Comparison of ENCODE assay signal across 24 cellular contexts in the genomic region with DNA sequence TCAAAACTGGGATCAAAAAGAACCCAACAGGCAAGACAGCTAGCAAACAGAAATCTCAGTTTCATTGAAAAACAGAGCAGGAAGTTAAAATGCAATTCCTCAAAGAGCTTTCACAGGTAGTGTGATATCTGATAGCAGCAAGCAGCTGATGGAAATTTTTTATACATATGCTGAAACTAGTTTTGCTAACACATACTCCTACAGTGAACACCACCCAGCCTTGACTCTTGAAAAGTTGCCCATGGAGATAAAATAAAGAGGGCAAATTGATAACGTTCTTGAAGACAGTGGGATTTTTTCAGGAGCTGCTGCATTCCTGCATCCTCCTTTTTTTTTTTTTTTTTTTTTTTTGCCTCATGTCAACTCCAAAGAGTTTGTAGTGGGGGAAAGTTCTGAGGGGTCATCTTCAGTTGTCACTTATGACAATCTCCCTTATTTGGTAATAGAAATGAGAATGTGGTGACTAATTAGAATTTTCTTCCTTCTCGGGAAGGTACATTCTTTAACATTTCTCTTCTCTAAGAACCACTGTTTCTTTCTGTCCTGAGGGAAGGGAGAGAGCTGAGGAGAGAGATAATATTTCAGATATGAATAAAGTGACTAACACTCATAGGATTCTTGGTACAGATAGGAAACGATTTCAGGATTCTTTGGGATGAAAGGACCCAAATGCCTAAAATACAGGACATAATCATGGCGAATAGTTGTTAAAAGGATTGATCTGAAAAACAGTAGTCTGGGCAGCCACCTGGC. TPM values are rescaled to one million over a fixed set of nuclear protein-coding genes. Genes with fewer than 3 reads are reported as not detected.
DNase-seq lines count a peak whose midpoint lies in the region; ATAC-seq and TF ChIP-seq lines count a peak whose summit lies in the region.
"Had no signal": no experiment of that assay in that cellular context is flagged by ENCODE, and none has a peak within 500 bp of the region (broad histone marks: within the 10 kb centered on the region; RNA-seq: fewer than 3 reads in every experiment).

No MANE protein-coding gene starts in this region.

- peak overlapping the region; percentile 71 for H3K27ac Mint-ChIP-seq in type B pancreatic cell
- H3K27ac Mint-ChIP-seq: activated CD4-positive, alpha-beta T cell treated with anti-CD3 and anti-CD28 coated beads, Interleukin-2, amount 10 ng/mL, durations not matched to agents 24 days and 14 days; activated naive CD4-positive, alpha-beta T cell treated with anti-CD3 and anti-CD28 coated beads, Interleukin-2, amount 50 U/mL, for 24 hours; CD4-positive, alpha-beta memory T cell; effector memory CD8-positive, alpha-beta T cell; natural killer cell; T-helper 1 cell treated with Interleukin-12 subunit alpha and Interleukin-12 subunit beta and Interleukin-4 antibody, amounts not matched to agents 30 μg/mL and 1 μg/mL, for 36 hours had no signal

- H3K9me3 ChIP-seq in HEK293 (ENCODE audit: control insufficient read depth, insufficient read depth, low read depth, low read length) = no peaks in the 10 kb centered on the region
- H3K9me3 ChIP-seq: esophagus squamous epithelium, vagina had no signal

- ATAC-seq in foreskin keratinocyte (peak; percentile 66), left ventricle myocardium superior (no peak)
- ATAC-seq: effector memory CD8-positive, alpha-beta T cell; natural killer cell; sciatic nerve had no signal

- POLR2A ChIA-PET in HEK293 (lab: Yijun Ruan, JAX) = interaction anchor here (1.3 to 1.4 kb wide), 2 partner anchors 12 to 19 kb away, joined by 3 read pairs; no protein-coding TSS in a partner anchor

- no peak overlapping the region for H3K4me3 ChIP-seq in HEK293 (ENCODE audit: low read depth, low read length)
- H3K4me3 ChIP-seq: esophagus squamous epithelium, vagina had no signal

- TF ChIP-seq CTCF in HEK293 (tag by site-specific recombination; IDR thresholded peaks at IDR 0.05) = no peak
- TF ChIP-seq CTCF in foreskin keratinocyte (conservative IDR thresholded peaks at IDR 0.05) = no peak
- no peak for TF ChIP-seq CTCF in type B pancreatic cell (conservative IDR thresholded peaks at IDR 0.05)

- peak overlapping the region; percentile 11 for H3K4me3 Mint-ChIP-seq in type B pancreatic cell
- H3K4me3 Mint-ChIP-seq: activated CD4-positive, alpha-beta T cell treated with anti-CD3 and anti-CD28 coated beads, Interleukin-2, amount 10 ng/mL, durations not matched to agents 24 days and 14 days; activated naive CD4-positive, alpha-beta T cell treated with anti-CD3 and anti-CD28 coated beads, Interleukin-2, amount 50 U/mL, for 24 hours; CD4-positive, alpha-beta memory T cell; effector memory CD8-positive, alpha-beta T cell; natural killer cell; T-helper 1 cell treated with Interleukin-12 subunit alpha and Interleukin-12 subunit beta and Interleukin-4 antibody, amounts not matched to agents 30 μg/mL and 1 μg/mL, for 36 hours had no signal

- no peaks in the 10 kb centered on the region for H3K36me3 Mint-ChIP-seq in type B pancreatic cell
- H3K36me3 Mint-ChIP-seq: activated naive CD4-positive, alpha-beta T cell treated with anti-CD3 and anti-CD28 coated beads, Interleukin-2, amount 50 U/mL, for 24 hours; CD4-positive, alpha-beta memory T cell; natural killer cell had no signal

- H3K9me3 Mint-ChIP-seq in type B pancreatic cell = no peaks in the 10 kb centered on the region
- H3K9me3 Mint-ChIP-seq: activated CD4-positive, alpha-beta T cell treated with anti-CD3 and anti-CD28 coated beads, Interleukin-2, amount 10 ng/mL, durations not matched to agents 24 days and 14 days; activated naive CD4-positive, alpha-beta T cell treated with anti-CD3 and anti-CD28 coated beads, Interleukin-2, amount 50 U/mL, for 24 hours; effector memory CD8-positive, alpha-beta T cell; natural killer cell; T-helper 1 cell treated with Interleukin-12 subunit alpha and Interleukin-12 subunit beta and Interleukin-4 antibody, amounts not matched to agents 30 μg/mL and 1 μg/mL, for 36 hours had no signal

- no peaks in the 10 kb centered on the region for H3K4me1 ChIP-seq in HEK293 (ENCODE audit: control insufficient read depth, insufficient read depth, low read length)
- H3K4me1 ChIP-seq in foreskin keratinocyte = peaks cover 33% of the 10 kb centered on the region
- H3K4me1 ChIP-seq: esophagus squamous epithelium, parathyroid adenoma, vagina had no signal

- H3K27me3 Mint-ChIP-seq in type B pancreatic cell = no peaks in the 10 kb centered on the region
- H3K27me3 Mint-ChIP-seq: CD4-positive, alpha-beta memory T cell; effector memory CD8-positive, alpha-beta T cell had no signal

- intact Hi-C loops in left ventricle myocardium superior (cut with micrococcal nuclease) = no loop called here

- H3K27ac ChIP-seq in HEK293 (ENCODE audit: extremely low read depth, low read depth, low read length) = no peak overlapping the region
- peak overlapping the region; percentile 54 for H3K27ac ChIP-seq in foreskin keratinocyte
- H3K27ac ChIP-seq: esophagus squamous epithelium, parathyroid adenoma, vagina had no signal

- no peaks in the 10 kb centered on the region for H3K27me3 ChIP-seq in foreskin keratinocyte
- H3K27me3 ChIP-seq: esophagus squamous epithelium, vagina had no signal

- in situ Hi-C loops in SK-MEL-5 (cut with HindIII; ENCODE audit: low pct_unique_long_range_greater_than_20kb, low sequenced_read_pairs) = no loop called here

- CTCF ChIA-PET in HEK293 (lab: Yijun Ruan, JAX) = no interaction called here

- DNase-seq in SK-MEL-5 (ENCODE audit: low read depth, low spot score) (peak; percentile 30), foreskin keratinocyte (peak in 1 of 2 donors; percentile 75), type B pancreatic cell (ENCODE audit: extremely low spot score, unreplicated experiment) (no peak), NCI-H187 (lab: John Stamatoyannopoulos, UW) (no peak), left ventricle myocardium superior (no peak)
- DNase-seq in stimulated activated CD4-positive, alpha-beta T cell treated with anti-CD3 and anti-CD28 coated beads, Interleukin-4, amount 100 ng/mL, for 4 hours = no peak
- DNase-seq: activated CD4-positive, alpha-beta T cell treated with anti-CD3 and anti-CD28 coated beads, Interleukin-2, amount 10 ng/mL, durations not matched to agents 24 days and 14 days; CD4-positive, alpha-beta memory T cell; DMS79; effector memory CD8-positive, alpha-beta T cell; esophagus squamous epithelium; Karpas-422; natural killer cell; NCI-H1048; NCI-H2029 treated with DMSO at 0.1 percent for 48 hours; NCI-H345; NCI-H82; stimulated activated CD4-positive, alpha-beta T cell treated with anti-CD3 and anti-CD28 coated beads, Interleukin-15, amount 100 ng/mL, for 24 hours had no signal

- peaks cover 31% of the 10 kb centered on the region for H3K4me1 Mint-ChIP-seq in type B pancreatic cell (ENCODE audit: unreplicated experiment)
- H3K4me1 Mint-ChIP-seq: activated CD4-positive, alpha-beta T cell treated with anti-CD3 and anti-CD28 coated beads, Interleukin-2, amount 10 ng/mL, durations not matched to agents 24 days and 14 days; activated naive CD4-positive, alpha-beta T cell treated with anti-CD3 and anti-CD28 coated beads, Interleukin-2, amount 50 U/mL, for 24 hours; CD4-positive, alpha-beta memory T cell; natural killer cell had no signal

- H3K36me3 ChIP-seq in HEK293 (ENCODE audit: control insufficient read depth in 2 of 2, insufficient read depth in 1 of 2, low read length in 2 of 2) = no peaks in the 10 kb centered on the region
- H3K36me3 ChIP-seq: vagina had no signal

TF ChIP-seq in HEK293, 187 proteins besides CTCF, POLR2A, EP300 and RAD21:
- TF ChIP-seq, protein P1, sequence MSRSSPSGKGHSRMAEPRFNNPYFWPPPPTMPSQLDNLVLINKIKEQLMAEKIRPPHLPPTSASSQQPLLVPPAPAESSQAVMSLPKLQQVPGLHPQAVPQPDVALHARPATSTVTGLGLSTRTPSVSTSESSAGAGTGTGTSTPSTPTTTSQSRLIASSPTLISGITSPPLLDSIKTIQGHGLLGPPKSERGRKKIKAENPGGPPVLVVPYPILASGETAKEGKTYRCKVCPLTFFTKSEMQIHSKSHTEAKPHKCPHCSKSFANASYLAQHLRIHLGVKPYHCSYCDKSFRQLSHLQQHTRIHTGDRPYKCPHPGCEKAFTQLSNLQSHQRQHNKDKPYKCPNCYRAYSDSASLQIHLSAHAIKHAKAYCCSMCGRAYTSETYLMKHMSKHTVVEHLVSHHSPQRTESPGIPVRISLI (tag by site-specific recombination; IDR thresholded peaks at IDR 0.05) = peak; percentile 67; the same call in 1 of the 2 replicates
- TF ChIP-seq, protein P2, sequence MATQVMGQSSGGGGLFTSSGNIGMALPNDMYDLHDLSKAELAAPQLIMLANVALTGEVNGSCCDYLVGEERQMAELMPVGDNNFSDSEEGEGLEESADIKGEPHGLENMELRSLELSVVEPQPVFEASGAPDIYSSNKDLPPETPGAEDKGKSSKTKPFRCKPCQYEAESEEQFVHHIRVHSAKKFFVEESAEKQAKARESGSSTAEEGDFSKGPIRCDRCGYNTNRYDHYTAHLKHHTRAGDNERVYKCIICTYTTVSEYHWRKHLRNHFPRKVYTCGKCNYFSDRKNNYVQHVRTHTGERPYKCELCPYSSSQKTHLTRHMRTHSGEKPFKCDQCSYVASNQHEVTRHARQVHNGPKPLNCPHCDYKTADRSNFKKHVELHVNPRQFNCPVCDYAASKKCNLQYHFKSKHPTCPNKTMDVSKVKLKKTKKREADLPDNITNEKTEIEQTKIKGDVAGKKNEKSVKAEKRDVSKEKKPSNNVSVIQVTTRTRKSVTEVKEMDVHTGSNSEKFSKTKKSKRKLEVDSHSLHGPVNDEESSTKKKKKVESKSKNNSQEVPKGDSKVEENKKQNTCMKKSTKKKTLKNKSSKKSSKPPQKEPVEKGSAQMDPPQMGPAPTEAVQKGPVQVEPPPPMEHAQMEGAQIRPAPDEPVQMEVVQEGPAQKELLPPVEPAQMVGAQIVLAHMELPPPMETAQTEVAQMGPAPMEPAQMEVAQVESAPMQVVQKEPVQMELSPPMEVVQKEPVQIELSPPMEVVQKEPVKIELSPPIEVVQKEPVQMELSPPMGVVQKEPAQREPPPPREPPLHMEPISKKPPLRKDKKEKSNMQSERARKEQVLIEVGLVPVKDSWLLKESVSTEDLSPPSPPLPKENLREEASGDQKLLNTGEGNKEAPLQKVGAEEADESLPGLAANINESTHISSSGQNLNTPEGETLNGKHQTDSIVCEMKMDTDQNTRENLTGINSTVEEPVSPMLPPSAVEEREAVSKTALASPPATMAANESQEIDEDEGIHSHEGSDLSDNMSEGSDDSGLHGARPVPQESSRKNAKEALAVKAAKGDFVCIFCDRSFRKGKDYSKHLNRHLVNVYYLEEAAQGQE (tag by site-specific recombination; IDR thresholded peaks at IDR 0.05) = no peak

RNA-seq across cellular contexts. Expression of a gene that starts 24.6 kb away (rescaled TPM):
- 0.51 and 0.77 TPM in 2 replicates for total RNA-seq in SK-MEL-5 (2014; rRNA removed; shearing (Covaris generic))
- polyA plus RNA-seq in SK-MEL-5 (2015; cell fraction: cytosol; rRNA removed) = 0.58 and 1.2 TPM in 2 replicates
- polyA plus RNA-seq in SK-MEL-5 (2015; cell fraction: nucleus; rRNA removed) = 1.3 and 3.2 TPM in 2 replicates
- 37.1 and 40.7 TPM in 2 replicates for total RNA-seq in foreskin keratinocyte
- polyA plus RNA-seq in foreskin keratinocyte = 22.9 and 23.9 TPM in 2 replicates
- 11.2 and 20.8 TPM in 2 replicates for total RNA-seq in type B pancreatic cell (ENCODE audit: low replicate concordance)
- 350 TPM for total RNA-seq in left ventricle myocardium superior
- total RNA-seq: CD4-positive, alpha-beta memory T cell had no signal
- polyA plus RNA-seq: CD4-positive, alpha-beta memory T cell had no signal
